ENCODE assay signal across 19 cellular contexts in genomic region chr6:136826216-136826615, GRCh38.
"Had no signal": no experiment of that assay in that cellular context is flagged by ENCODE, and none has a peak within 500 bp of the region (broad histone marks: within the 10 kb centered on the region; RNA-seq: fewer than 3 reads in every experiment).

No MANE protein-coding gene starts in this region.

- DNase-seq: effector memory CD4-positive, alpha-beta T cell; hypothalamus; kidney glomerular epithelial cell; mesenchymal stem cell; midbrain; small intestine; stimulated activated CD4-positive, alpha-beta T cell treated with anti-CD3 and anti-CD28 coated beads, Interleukin-12 subunit alpha, Interleukin-12 subunit beta, amount 100 ng/mL, for 4 hours; stimulated activated CD4-positive, alpha-beta T cell treated with anti-CD3 and anti-CD28 coated beads, Interleukin-2, amount 100 ng/mL, for 48 hours; stimulated activated naive CD8-positive, alpha-beta T cell treated with anti-CD3 and anti-CD28 coated beads, Interleukin-15, Interleukin-2, amounts not matched to agents 100 U/mL and 50 U/mL, for 24 hours; tibial artery had no signal

- H3K27ac ChIP-seq: neutrophil, suprapubic skin, tibial artery, upper lobe of left lung, vagina had no signal

- H3K9me3 ChIP-seq: neutrophil, suprapubic skin, tibial artery, vagina had no signal

- H3K4me3 ChIP-seq: heart right ventricle, lung, suprapubic skin, tibial artery, upper lobe of left lung, vagina had no signal

- H3K4me3 Mint-ChIP-seq: nephron had no signal

- H3K27me3 ChIP-seq: heart right ventricle, neutrophil, suprapubic skin, tibial artery, upper lobe of left lung, vagina had no signal

- ATAC-seq: esophagus mucosa; heart right ventricle; left lobe of liver; stimulated activated naive CD8-positive, alpha-beta T cell treated with anti-CD3 and anti-CD28 coated beads, Interleukin-15, Interleukin-2, amounts not matched to agents 100 U/mL and 50 U/mL, for 24 hours had no signal

- H3K27ac Mint-ChIP-seq: nephron had no signal
